In genomic region chr16:29765167-29766032, GRCh38 we compare ENCODE assay signal across 1 cellular context.
TF ChIP-seq lines count a peak whose summit lies in the region.

No MANE protein-coding gene starts in this region.

TF ChIP-seq in HepG2, 621 proteins besides CTCF, POLR2A, EP300 and RAD21 (continued from another document and continues in another):
- TF ChIP-seq PAXIP1 (CRISPR knock-in tag; conservative IDR thresholded peaks at IDR 0.05) (peak; percentile 99), TRIM24 (CRISPR knock-in tag; IDR thresholded peaks at IDR 0.05) (no peak), ZBTB40 (IDR thresholded peaks at IDR 0.05) (no peak), ZBTB40 (CRISPR knock-in tag; IDR thresholded peaks at IDR 0.05) (peak; percentile 69; the same call in 1 of the 2 replicates), PTBP1 (IDR thresholded peaks at IDR 0.05; ENCODE audit: low read depth, low read length, poor library complexity, severe bottlenecking) (no peak), SALL2 (CRISPR knock-in tag; IDR thresholded peaks at IDR 0.05) (peak; percentile 80; the same call in 1 of the 2 replicates), ZEB1 (IDR thresholded peaks at IDR 0.05; ENCODE audit: insufficient replicate concordance, low read depth) (peak; percentile 99), PRDM4 (CRISPR knock-in tag; IDR thresholded peaks at IDR 0.05; ENCODE audit: borderline replicate concordance) (no peak), NR0B2 (CRISPR knock-in tag; IDR thresholded peaks at IDR 0.05) (no peak), KAT8 (CRISPR knock-in tag; IDR thresholded peaks at IDR 0.05) (peak; percentile 87), ZNF891 (CRISPR knock-in tag; IDR thresholded peaks at IDR 0.05) (no peak), ZBTB3 (CRISPR knock-in tag; IDR thresholded peaks at IDR 0.05; ENCODE audit: borderline replicate concordance, low read depth) (peak; percentile 96; the same call in 1 of the 2 replicates), IKZF4 (CRISPR knock-in tag; IDR thresholded peaks at IDR 0.05; ENCODE audit: borderline replicate concordance, low read depth, not compliant biosample characterization) (peak; percentile 68), KLF12 (CRISPR knock-in tag; IDR thresholded peaks at IDR 0.05; ENCODE audit: borderline replicate concordance) (peak; percentile 100), ZNF446 (CRISPR knock-in tag; IDR thresholded peaks at IDR 0.05) (no peak), MXI1 (IDR thresholded peaks at IDR 0.05; ENCODE audit: borderline replicate concordance, low read depth, low read length) (peak; percentile 46; the same call in 1 of the 3 replicates), ZNF709 (CRISPR knock-in tag; IDR thresholded peaks at IDR 0.05) (peak; percentile 86; the same call in 1 of the 2 replicates), HOXA9 (CRISPR knock-in tag; IDR thresholded peaks at IDR 0.05; ENCODE audit: borderline replicate concordance) (peak; percentile 100), ZNF335 (CRISPR knock-in tag; IDR thresholded peaks at IDR 0.05) (no peak), GLI4 (CRISPR knock-in tag; IDR thresholded peaks at IDR 0.05; ENCODE audit: borderline replicate concordance) (no peak), CBX1 (IDR thresholded peaks at IDR 0.05; ENCODE audit: low read depth) (peak; percentile 86), HMG20B (CRISPR knock-in tag; conservative IDR thresholded peaks at IDR 0.05) (no peak; the same call in 1 of the 2 replicates), ZSCAN9 (CRISPR knock-in tag; IDR thresholded peaks at IDR 0.05; ENCODE audit: borderline replicate concordance) (0 out of 2 replicates have a peak, but pooled peaks have one; percentile 48), ZNF780A (CRISPR knock-in tag; IDR thresholded peaks at IDR 0.05) (no peak), ZBTB10 (CRISPR knock-in tag; IDR thresholded peaks at IDR 0.05; ENCODE audit: borderline replicate concordance) (peak; percentile 43; the same call in 1 of the 2 replicates), ZNF550 (CRISPR knock-in tag; IDR thresholded peaks at IDR 0.05; ENCODE audit: borderline replicate concordance) (0 out of 2 replicates have a peak, but pooled peaks have one; percentile 84), ZBTB7A (CRISPR knock-in tag; IDR thresholded peaks at IDR 0.05) (peak; percentile 86; the same call in 1 of the 2 replicates), LBX2 (CRISPR knock-in tag; IDR thresholded peaks at IDR 0.05; ENCODE audit: borderline replicate concordance) (no peak), ZXDC (CRISPR knock-in tag; IDR thresholded peaks at IDR 0.05) (no peak), ZNF660 (CRISPR knock-in tag; IDR thresholded peaks at IDR 0.05; ENCODE audit: borderline replicate concordance, low read depth) (no peak), NFE2L1 (CRISPR knock-in tag; IDR thresholded peaks at IDR 0.05; ENCODE audit: borderline replicate concordance) (no peak), NFIC (IDR thresholded peaks at IDR 0.05; ENCODE audit: low read length) (peak; percentile 59; the same call in 1 of the 2 replicates), GPBP1L1 (CRISPR knock-in tag; IDR thresholded peaks at IDR 0.05) (no peak), PHB2 (IDR thresholded peaks at IDR 0.05; ENCODE audit: partially characterized antibody) (no peak)
